ENCODE assay signal across 8 cellular contexts in the genomic region with DNA sequence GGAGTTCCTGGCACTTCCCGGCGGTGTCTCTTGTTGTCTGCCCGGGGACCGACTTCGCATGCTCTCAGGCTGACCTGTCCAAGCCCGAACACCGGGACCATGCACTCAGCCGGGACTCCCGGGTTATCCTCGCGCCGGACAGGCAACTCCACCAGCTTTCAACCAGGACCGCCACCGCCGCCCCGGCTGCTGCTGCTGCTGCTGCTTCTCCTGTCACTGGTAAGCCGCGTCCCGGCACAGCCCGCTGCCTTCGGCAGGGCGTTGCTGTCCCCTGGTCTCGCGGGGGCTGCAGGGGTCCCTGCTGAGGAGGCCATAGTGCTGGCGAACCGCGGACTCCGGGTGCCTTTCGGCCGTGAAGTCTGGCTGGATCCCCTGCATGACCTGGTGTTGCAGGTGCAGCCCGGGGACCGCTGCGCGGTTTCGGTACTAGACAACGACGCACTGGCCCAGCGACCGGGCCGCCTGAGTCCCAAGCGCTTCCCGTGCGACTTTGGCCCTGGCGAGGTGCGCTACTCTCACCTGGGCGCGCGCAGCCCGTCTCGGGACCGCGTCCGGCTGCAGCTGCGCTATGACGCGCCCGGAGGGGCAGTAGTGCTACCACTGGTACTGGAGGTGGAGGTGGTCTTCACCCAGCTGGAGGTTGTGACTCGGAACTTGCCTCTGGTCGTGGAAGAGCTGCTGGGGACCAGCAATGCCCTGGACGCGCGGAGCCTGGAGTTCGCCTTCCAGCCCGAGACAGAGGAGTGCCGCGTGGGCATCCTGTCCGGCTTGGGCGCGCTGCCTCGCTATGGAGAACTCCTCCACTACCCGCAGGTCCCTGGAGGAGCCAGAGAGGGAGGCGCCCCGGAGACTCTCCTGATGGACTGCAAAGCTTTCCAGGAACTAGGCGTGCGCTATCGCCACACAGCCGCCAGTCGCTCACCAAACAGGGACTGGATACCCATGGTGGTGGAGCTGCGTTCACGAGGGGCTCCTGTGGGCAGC. TPM values are rescaled to one million over a fixed set of nuclear protein-coding genes. Genes with fewer than 3 reads are reported as not detected.
A peak's percentile ranks its signal among the peaks of the same experiment; 100 is the strongest.
DNase-seq lines count a peak whose midpoint lies in the region; ATAC-seq and TF ChIP-seq lines count a peak whose summit lies in the region.

No MANE protein-coding gene starts in this region.

- 2% methylated on average over 77 to 80 of the region's 80 CpGs for WGBS in heart right ventricle, 2 donors
- 3% methylated on average over 60 of the region's 80 CpGs for WGBS in prostate gland

- H3K27me3 ChIP-seq in Peyer's patch = no peaks in the 10 kb centered on the region
- peaks cover 0 to 61% (median 50%) of the 10 kb centered on the region in 7 donors for H3K27me3 ChIP-seq in heart right ventricle
- no peaks in the 10 kb centered on the region for H3K27me3 ChIP-seq in prostate gland (replicated peaks; ENCODE audit: insufficient read depth)
- no peaks in the 10 kb centered on the region for H3K27me3 ChIP-seq in CD8-positive, alpha-beta T cell (ENCODE audit: insufficient read depth, low read length)

- H3K9me3 ChIP-seq in Peyer's patch = no peaks in the 10 kb centered on the region
- H3K9me3 ChIP-seq in heart right ventricle = no peaks in the 10 kb centered on the region
- H3K9me3 ChIP-seq in prostate gland = no peaks in the 10 kb centered on the region
- H3K9me3 ChIP-seq in CD8-positive, alpha-beta T cell (ENCODE audit: low read length) = no peaks in the 10 kb centered on the region

- peak; percentile 11 for ATAC-seq in GM18505 (IDR thresholded peaks at IDR 0.05; ENCODE audit: unreplicated experiment)
- ATAC-seq in heart right ventricle = peak in 4 of 8 donors; percentile 17 to 55 (median 26)
- no peak for ATAC-seq in CD8-positive, alpha-beta T cell
- ATAC-seq in GM21515 (IDR thresholded peaks at IDR 0.05; ENCODE audit: unreplicated experiment) = no peak

- TF ChIP-seq POLR2A in GM18505 (IDR thresholded peaks at IDR 0.05; ENCODE audit: borderline replicate concordance, extremely low read depth, insufficient read depth, insufficient read length) (no peak), Peyer's patch (IDR thresholded peaks at IDR 0.05) (no peak), prostate gland (IDR thresholded peaks at IDR 0.05) (no peak)

- H3K9me3 Mint-ChIP-seq in CD8-positive, alpha-beta T cell = no peaks in the 10 kb centered on the region

- H3K27ac Mint-ChIP-seq in CD8-positive, alpha-beta T cell = no peak overlapping the region

- CTCF ChIA-PET in CD8-positive, alpha-beta T cell (lab: Charles Lee) = no interaction called here

- H3K4me3 ChIP-seq in Peyer's patch (peak overlapping the region in 3 of 4 donors; percentile 12 to 47 (median 33)), heart right ventricle (peak overlapping the region; percentile 11 to 50 (median 43)), prostate gland (peak overlapping the region; percentile 29 to 35)
- H3K4me3 ChIP-seq in CD8-positive, alpha-beta T cell (ENCODE audit: low read depth, low read length) = no peak overlapping the region

- no peak overlapping the region for H3K4me3 Mint-ChIP-seq in CD8-positive, alpha-beta T cell

- POLR2A ChIA-PET in CD8-positive, alpha-beta T cell (lab: Charles Lee) = no interaction called here

- H3K4me1 Mint-ChIP-seq in CD8-positive, alpha-beta T cell (ENCODE audit: low read depth) = no peaks in the 10 kb centered on the region

- peaks cover 9% of the 10 kb centered on the region for H3K27me3 Mint-ChIP-seq in CD8-positive, alpha-beta T cell (ENCODE audit: low read depth)

- H3K4me1 ChIP-seq in Peyer's patch (peaks cover 0 to 14% (median 0%) of the 10 kb centered on the region in 4 donors), heart right ventricle (peaks cover 0 to 16% (median 10%) of the 10 kb centered on the region in 9 donors), prostate gland (replicated peaks) (no peaks in the 10 kb centered on the region)
- no peaks in the 10 kb centered on the region for H3K4me1 ChIP-seq in CD8-positive, alpha-beta T cell (ENCODE audit: insufficient read depth, low read length)

- peak in 1 of 3 donors; percentile 46 for DNase-seq in Peyer's patch
- no peak for DNase-seq in heart right ventricle
- DNase-seq in prostate gland (ENCODE audit: low spot score) = peak; percentile 12
- DNase-seq in NCI-H446 (lab: John Stamatoyannopoulos, UW) = no peak
- DNase-seq in 8988T = no peak
- no peak for DNase-seq in CD8-positive, alpha-beta T cell

- H3K36me3 ChIP-seq in Peyer's patch = no peaks in the 10 kb centered on the region
- no peaks in the 10 kb centered on the region for H3K36me3 ChIP-seq in heart right ventricle
- no peaks in the 10 kb centered on the region for H3K36me3 ChIP-seq in prostate gland
- H3K36me3 ChIP-seq in CD8-positive, alpha-beta T cell (ENCODE audit: insufficient read depth, low read length) = no peaks in the 10 kb centered on the region

- TF ChIP-seq CTCF in Peyer's patch (IDR thresholded peaks at IDR 0.05) (no peak), heart right ventricle (IDR thresholded peaks at IDR 0.05) (no peak), prostate gland (IDR thresholded peaks at IDR 0.05) (no peak)
- no peak for TF ChIP-seq CTCF in CD8-positive, alpha-beta T cell (IDR thresholded peaks at IDR 0.05)

- H3K36me3 Mint-ChIP-seq in CD8-positive, alpha-beta T cell = no peaks in the 10 kb centered on the region

- intact Hi-C loops in heart right ventricle (cut with DNase I) = loop anchor here in 7 of 10 donors (5.0 to 10.0 kb wide), 5 partner anchors 75 to 227 kb away; no protein-coding TSS in a partner anchor
- intact Hi-C loops in prostate gland (cut with DNase I) = loop anchor here (2.0 to 5.0 kb wide), 3 partner anchors 79 to 230 kb away; no protein-coding TSS in a partner anchor
- intact Hi-C loops in CD8-positive, alpha-beta T cell (cut with DNase I, micrococcal nuclease) = loop anchor here in 1 of 2 experiments (5.0 kb wide), 1 partner anchor 1220 kb away; no protein-coding TSS in a partner anchor

- no peak overlapping the region for H3K27ac ChIP-seq in Peyer's patch
- no peak overlapping the region for H3K27ac ChIP-seq in heart right ventricle
- H3K27ac ChIP-seq in prostate gland = no peak overlapping the region
- H3K27ac ChIP-seq in CD8-positive, alpha-beta T cell (ENCODE audit: low read depth, low read length) = no peak overlapping the region

RNA-seq across cellular contexts. Expression of a gene that starts 0.7 kb away (rescaled TPM):
- total RNA-seq in Peyer's patch (1 to 10 TPM in 1 of 4 donors, under 1 TPM in 2, not detected in 1; 0.13 to 4.1 (median 0.19) TPM), heart right ventricle (under 1 TPM in 9 of 10 donors, not detected in 1; 0.02 to 0.46 (median 0.14) TPM), prostate gland (1 to 10 TPM; 3.1 to 5.9 TPM)
- under 1 TPM; 0.01 to 0.07 TPM for polyA plus RNA-seq in heart right ventricle
- total RNA-seq in CD8-positive, alpha-beta T cell = not detected
